ENCODE assay signal across 8 cellular contexts in genomic region chr15:41620536-41621199, GRCh38. TPM values are rescaled to one million over a fixed set of nuclear protein-coding genes. Genes with fewer than 3 reads are reported as not detected.
DNase-seq lines count a peak whose midpoint lies in the region; ATAC-seq and TF ChIP-seq lines count a peak whose summit lies in the region.

No MANE protein-coding gene starts in this region.

- intact Hi-C loops in Right ventricle myocardium superior (cut with DNase I), result loop anchor here (5.0 kb wide), 1 partner anchor 42 kb away; the partner anchor contains the start of gene MGA
- intact Hi-C loops in activated B cell treated with CpG ODN at 0.5 μM for 24 hours (cut with micrococcal nuclease), result loop anchor here (1.0 kb wide), 2 partner anchors 40 to 76 kb away; partner anchors contain the start of genes MGA and RPAP1

- no peaks in the 10 kb centered on the region for H3K27me3 Mint-ChIP-seq in activated B cell treated with CpG ODN at 0.5 μM for 24 hours

- H3K36me3 ChIP-seq in cardiac muscle cell (no peaks in the 10 kb centered on the region), smooth muscle cell (ENCODE audit: low read depth) (no peaks in the 10 kb centered on the region)

- H3K36me3 Mint-ChIP-seq in activated B cell treated with CpG ODN at 0.5 μM for 24 hours (ENCODE audit: low read depth), result no peaks in the 10 kb centered on the region

- WGBS in smooth muscle cell (ENCODE audit: low lambda C conversion rate), result 19% methylated on average over 18 of the region's 18 CpGs

- POLR2A ChIA-PET in activated B cell treated with CpG ODN at 0.5 μM for 24 hours (lab: Charles Lee), result interaction anchor here (0.7 to 2.5 kb wide), 4 partner anchors 9 to 41 kb away, joined by 3 to 21 read pairs (median 4); partner anchors contain the start of gene MGA

- H3K27me3 ChIP-seq in cardiac muscle cell (no peaks in the 10 kb centered on the region), smooth muscle cell (ENCODE audit: low read depth) (no peaks in the 10 kb centered on the region)

- peak overlapping the region; percentile 81 for H3K4me3 Mint-ChIP-seq in activated B cell treated with CpG ODN at 0.5 μM for 24 hours

- CTCF ChIA-PET in activated B cell treated with CpG ODN at 0.5 μM for 24 hours (lab: Charles Lee), result interaction anchor here (2.5 kb wide), 1 partner anchor 40 kb away, joined by 8 read pairs; the partner anchor contains the start of gene MGA

- no peak overlapping the region for H3K9ac ChIP-seq in smooth muscle cell (ENCODE audit: low read depth)

- H3K9me3 Mint-ChIP-seq in activated B cell treated with CpG ODN at 0.5 μM for 24 hours, result peaks cover 5% of the 10 kb centered on the region

- H2AFZ ChIP-seq in smooth muscle cell (ENCODE audit: low read depth), result peak overlapping the region; percentile 94

- peak overlapping the region; percentile 85 for H3K4me2 ChIP-seq in smooth muscle cell

- H3K4me1 ChIP-seq in cardiac muscle cell (ENCODE audit: low read depth), result no peaks in the 10 kb centered on the region
- no peaks in the 10 kb centered on the region for H3K4me1 ChIP-seq in smooth muscle cell (ENCODE audit: low read depth)

- no peak overlapping the region for H3K27ac ChIP-seq in cardiac muscle cell
- peak overlapping the region; percentile 74 for H3K27ac ChIP-seq in smooth muscle cell (ENCODE audit: low read depth)

- peaks cover 16% of the 10 kb centered on the region for H3K4me1 Mint-ChIP-seq in activated B cell treated with CpG ODN at 0.5 μM for 24 hours

- no peaks in the 10 kb centered on the region for H4K20me1 ChIP-seq in smooth muscle cell (ENCODE audit: low read depth)

- H3K9me3 ChIP-seq in cardiac muscle cell (ENCODE audit: low read depth) (no peaks in the 10 kb centered on the region), smooth muscle cell (replicated peaks; ENCODE audit: low read depth) (peaks cover 6% of the 10 kb centered on the region)

- TF ChIP-seq CTCF in cardiac muscle cell (IDR thresholded peaks at IDR 0.05; ENCODE audit: low read depth, low read length), result no peak
- TF ChIP-seq CTCF in activated B cell treated with CpG ODN at 0.5 μM for 24 hours (IDR thresholded peaks at IDR 0.05), result no peak
- TF ChIP-seq CTCF in smooth muscle cell (IDR thresholded peaks at IDR 0.05; ENCODE audit: borderline replicate concordance, insufficient read depth, poor library complexity, severe bottlenecking), result no peak

- ATAC-seq in Right ventricle myocardium superior (ENCODE audit: poor library complexity) (no peak), activated B cell treated with CpG ODN at 0.5 μM for 24 hours (ENCODE audit: low read depth) (peak; percentile 6), HG02870 (IDR thresholded peaks at IDR 0.05; ENCODE audit: unreplicated experiment) (no peak)

- DNase-seq in cardiac muscle cell (ENCODE audit: low read depth in 1 of 2, low spot score in 1 of 2) (no peak), Right ventricle myocardium superior (no peak), activated B cell treated with CpG ODN at 0.5 μM for 24 hours (no peak), smooth muscle cell (lab: John Stamatoyannopoulos, UW; ENCODE audit: unreplicated experiment) (peak; percentile 23), LoVo (ENCODE audit: low spot score) (no peak), hippocampal formation (lab: John Stamatoyannopoulos, UW) (no peak)

- peaks cover 10% of the 10 kb centered on the region for H3F3A ChIP-seq in smooth muscle cell (ENCODE audit: low read depth)

- no peaks in the 10 kb centered on the region for H3K79me2 ChIP-seq in smooth muscle cell (ENCODE audit: low read depth)

- peak overlapping the region; percentile 66 for H3K27ac Mint-ChIP-seq in activated B cell treated with CpG ODN at 0.5 μM for 24 hours

- peak overlapping the region; percentile 36 for H3K4me3 ChIP-seq in cardiac muscle cell
- H3K4me3 ChIP-seq in iPS-11a (ENCODE audit: low read depth, low read length), result peak overlapping the region; percentile 43
- peak overlapping the region; percentile 51 for H3K4me3 ChIP-seq in smooth muscle cell

RNA-seq across cellular contexts. Expression of gene MGA, which starts 39.5 kb away (rescaled TPM):
- total RNA-seq in cardiac muscle cell, result 22.7 and 48.8 TPM in 2 replicates
- 17.7 and 23.2 TPM in 2 replicates for polyA plus RNA-seq in cardiac muscle cell
- total RNA-seq in Right ventricle myocardium superior, result 25.0 TPM
- total RNA-seq in activated B cell treated with CpG ODN at 0.5 μM for 24 hours, result 49.9 and 58.3 TPM in 2 replicates
- 52.9 and 56.3 TPM in 2 replicates for total RNA-seq in smooth muscle cell
- polyA plus RNA-seq in smooth muscle cell, result 5.5 and 10.3 TPM in 2 replicates
